In genomic region chr19:1253514-1254080, GRCh38 we compare ENCODE assay signal across 1 cellular context.
TF ChIP-seq lines count a peak whose summit lies in the region.

No MANE protein-coding gene starts in this region.

TF ChIP-seq in HepG2, 621 proteins besides CTCF, POLR2A, EP300 and RAD21 (continued from another document and continues in another):
- TF ChIP-seq ZBTB10 (CRISPR knock-in tag; IDR thresholded peaks at IDR 0.05; ENCODE audit: borderline replicate concordance) (0 out of 2 replicates have a peak, but pooled peaks have one; percentile 1), ZNF468 (CRISPR knock-in tag; IDR thresholded peaks at IDR 0.05) (no peak), SNAPC2 (CRISPR knock-in tag; IDR thresholded peaks at IDR 0.05) (no peak), MED1 (CRISPR knock-in tag; IDR thresholded peaks at IDR 0.05) (peak; percentile 88; the same call in 1 of the 2 replicates), SIN3A (IDR thresholded peaks at IDR 0.05; ENCODE audit: borderline replicate concordance, low read depth, low read length) (0 out of 2 replicates have a peak, but pooled peaks have one; percentile 15), ATF1 (CRISPR knock-in tag; IDR thresholded peaks at IDR 0.05) (no peak), TFAP4 (IDR thresholded peaks at IDR 0.05; ENCODE audit: borderline replicate concordance, low read depth) (0 out of 2 replicates have a peak, but pooled peaks have one; percentile 20), ISL2 (CRISPR knock-in tag; IDR thresholded peaks at IDR 0.05) (no peak), ATF7-NPFF (CRISPR knock-in tag; IDR thresholded peaks at IDR 0.05; ENCODE audit: low read depth) (no peak), RBFOX2 (IDR thresholded peaks at IDR 0.05; ENCODE audit: low read depth, low read length) (no peak), ZNF652 (CRISPR knock-in tag; IDR thresholded peaks at IDR 0.05; ENCODE audit: borderline replicate concordance, low read depth) (no peak), ZMYM3 (CRISPR knock-in tag; IDR thresholded peaks at IDR 0.05) (no peak), TMF1 (CRISPR knock-in tag; IDR thresholded peaks at IDR 0.05; ENCODE audit: low read depth) (no peak), ZNF34 (CRISPR knock-in tag; IDR thresholded peaks at IDR 0.05; ENCODE audit: borderline replicate concordance) (no peak), FLYWCH1 (CRISPR knock-in tag; IDR thresholded peaks at IDR 0.05) (no peak), ETV6 (CRISPR knock-in tag; conservative IDR thresholded peaks at IDR 0.05) (0 out of 2 replicates have a peak, but pooled peaks have one; percentile 34), MLX (CRISPR knock-in tag; IDR thresholded peaks at IDR 0.05) (0 out of 2 replicates have a peak, but pooled peaks have one; percentile 12), CREM (IDR thresholded peaks at IDR 0.05) (peak; percentile 80), CREM (CRISPR knock-in tag; IDR thresholded peaks at IDR 0.05) (no peak), ZNF253 (CRISPR knock-in tag; IDR thresholded peaks at IDR 0.05; ENCODE audit: borderline replicate concordance) (no peak), FOXK1 (CRISPR knock-in tag; IDR thresholded peaks at IDR 0.05; ENCODE audit: borderline replicate concordance, low read depth) (peak; percentile 26; the same call in 1 of the 2 replicates), ZNF281 (CRISPR knock-in tag; IDR thresholded peaks at IDR 0.05; ENCODE audit: borderline replicate concordance) (peak; percentile 50; the same call in 1 of the 2 replicates), CC2D1A (CRISPR knock-in tag; IDR thresholded peaks at IDR 0.05) (no peak), ATF3 (CRISPR knock-in tag; IDR thresholded peaks at IDR 0.05) (peak; percentile 7; the same call in 1 of the 2 replicates), ZNF83 (CRISPR knock-in tag; IDR thresholded peaks at IDR 0.05; ENCODE audit: borderline replicate concordance) (no peak; the same call in 1 of the 2 replicates), ZNF260 (CRISPR knock-in tag; IDR thresholded peaks at IDR 0.05; ENCODE audit: borderline replicate concordance, low read depth) (no peak), ZNF75D (CRISPR knock-in tag; IDR thresholded peaks at IDR 0.05; ENCODE audit: borderline replicate concordance) (no peak), MYNN (CRISPR knock-in tag; IDR thresholded peaks at IDR 0.05; ENCODE audit: low read depth) (no peak), TBX3 (IDR thresholded peaks at IDR 0.05; ENCODE audit: borderline replicate concordance) (no peak), CENPBD1 (CRISPR knock-in tag; IDR thresholded peaks at IDR 0.05; ENCODE audit: borderline replicate concordance, low read depth) (no peak), ZNF24 (IDR thresholded peaks at IDR 0.05) (no peak), YEATS2 (CRISPR knock-in tag; IDR thresholded peaks at IDR 0.05; ENCODE audit: borderline replicate concordance) (no peak), THYN1 (CRISPR knock-in tag; IDR thresholded peaks at IDR 0.05; ENCODE audit: borderline replicate concordance, low read depth) (no peak), CHD2 (IDR thresholded peaks at IDR 0.05; ENCODE audit: low read depth, low read length) (no peak), ZNF772 (CRISPR knock-in tag; IDR thresholded peaks at IDR 0.05) (no peak), IRX3 (CRISPR knock-in tag; IDR thresholded peaks at IDR 0.05; ENCODE audit: borderline replicate concordance, low read depth) (no peak), ZBTB25 (CRISPR knock-in tag; IDR thresholded peaks at IDR 0.05) (0 out of 2 replicates have a peak, but pooled peaks have one; percentile 18), ZEB1 (IDR thresholded peaks at IDR 0.05; ENCODE audit: insufficient replicate concordance, low read depth) (peak; percentile 72), NR2F6 (IDR thresholded peaks at IDR 0.05) (peak; percentile 90), NR2F6 (CRISPR knock-in tag; IDR thresholded peaks at IDR 0.05) (peak; percentile 85), NFE2 (CRISPR knock-in tag; IDR thresholded peaks at IDR 0.05) (no peak), SKI (IDR thresholded peaks at IDR 0.05; ENCODE audit: partially characterized antibody) (peak; percentile 49), CHCHD3 (CRISPR knock-in tag; IDR thresholded peaks at IDR 0.05) (no peak), ZNF567 (CRISPR knock-in tag; IDR thresholded peaks at IDR 0.05; ENCODE audit: borderline replicate concordance) (no peak), YY1 (IDR thresholded peaks at IDR 0.05; ENCODE audit: insufficient read depth, insufficient replicate concordance, low read depth, low read length) (peak; percentile 25), ATF2 (CRISPR knock-in tag; IDR thresholded peaks at IDR 0.05) (peak; percentile 25; the same call in 1 of the 2 replicates), PAF1 (CRISPR knock-in tag; IDR thresholded peaks at IDR 0.05) (no peak), CBFB (CRISPR knock-in tag; IDR thresholded peaks at IDR 0.05) (no peak), REST (IDR thresholded peaks at IDR 0.05; ENCODE audit: borderline replicate concordance in 1 of 2, low read depth in 1 of 2, low read length in 2 of 2) (peak in 1 of 2 experiments; percentile 52; a peak in 1 of 4 replicates), ZFP91 (CRISPR knock-in tag; IDR thresholded peaks at IDR 0.05; ENCODE audit: borderline replicate concordance) (0 out of 2 replicates have a peak, but pooled peaks have one; percentile 5), ZNF264 (CRISPR knock-in tag; IDR thresholded peaks at IDR 0.05) (no peak), HOXD1 (CRISPR knock-in tag; IDR thresholded peaks at IDR 0.05) (no peak)
